In the genomic region with DNA sequence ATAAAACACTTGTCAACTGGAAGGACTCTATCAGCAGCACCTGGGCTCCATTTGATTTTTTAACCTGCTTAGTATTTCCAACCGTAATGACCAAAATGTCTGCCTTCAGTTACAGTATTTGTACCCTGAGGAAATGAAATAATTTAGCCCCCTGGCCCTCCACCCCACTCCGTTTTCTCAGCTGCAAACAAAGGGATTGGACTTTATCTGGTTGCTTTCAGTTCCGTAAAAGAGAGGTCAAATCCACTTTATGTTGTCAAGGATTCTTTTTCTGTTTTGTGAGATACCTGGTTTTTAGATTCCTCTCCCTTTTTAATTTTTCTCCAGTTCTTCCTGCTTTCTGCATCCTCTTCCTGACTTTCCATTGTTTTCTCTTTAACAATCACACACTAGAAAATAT, we compare ENCODE assay signal across 26 cellular contexts.
DNase-seq lines count a peak whose midpoint lies in the region; ATAC-seq, FAIRE-seq and TF ChIP-seq lines count a peak whose summit lies in the region.
"Had no signal": no experiment of that assay in that cellular context is flagged by ENCODE, and none has a peak within 500 bp of the region (broad histone marks: within the 10 kb centered on the region; RNA-seq: fewer than 3 reads in every experiment).

No MANE protein-coding gene starts in this region.

- no peak for DNase-seq in A549 (ENCODE audit: low read depth in 1 of 2, low spot score in 1 of 2)
- no peak for DNase-seq in PC-3
- no peak for DNase-seq in left lung
- no peak for DNase-seq in small intestine
- no peak for DNase-seq in NCI-H1048 (lab: John Stamatoyannopoulos, UW)
- DNase-seq in erythroblast (lab: John Stamatoyannopoulos, UW), result no peak
- no peak for DNase-seq in omental fat pad (ENCODE audit: low spot score)
- DNase-seq in GM19239 (ENCODE audit: insufficient read length, low spot score), result no peak
- DNase-seq: ACHN; activated CD4-positive, alpha-beta memory T cell treated with anti-CD3 and anti-CD28 coated beads for 36 hours; activated CD4-positive, CD25-positive, alpha-beta regulatory T cell; activated naive CD8-positive, alpha-beta T cell treated with anti-CD3 and anti-CD28 coated beads, Interleukin-2, amount 10 ng/mL, durations not matched to agents 7 days and 5 days; DMS 273 treated with DMSO at 0.1 percent for 48 hours; KG1; MM.1S; NCI-H1694; NCI-H2171; NCI-H524; ovary; stimulated activated naive CD8-positive, alpha-beta T cell treated with anti-CD3 and anti-CD28 coated beads, Interleukin-15, Interleukin-2, amounts not matched to agents 100 U/mL and 50 U/mL, for 24 hours; trophoblast cell had no signal

- intact Hi-C loops in PC-3 (cut with micrococcal nuclease) (no loop called here), left lung (cut with DNase I) (no loop called here)

- CTCF ChIA-PET in A549 (lab: Yijun Ruan, JAX), result interaction anchor here (0.6 kb wide), 1 partner anchor 25 kb away, joined by 3 read pairs; no protein-coding TSS in a partner anchor
- CTCF ChIA-PET in PC-3 (lab: Charles Lee), result no interaction called here

- no peaks in the 10 kb centered on the region; the same call in 2 of the 3 replicates for H3K9me3 ChIP-seq in A549
- no peaks in the 10 kb centered on the region for H3K9me3 ChIP-seq in PC-3 (ENCODE audit: low read length)
- H3K9me3 ChIP-seq in left lung, result no peaks in the 10 kb centered on the region
- no peaks in the 10 kb centered on the region for H3K9me3 ChIP-seq in small intestine (ENCODE audit: control insufficient read depth, low read depth)
- H3K9me3 ChIP-seq: ovary, right atrium auricular region had no signal

- peak; percentile 39 for FAIRE-seq in A549 (lab: Jason Lieb, UNC)
- FAIRE-seq in small intestine (lab: Jason Lieb, UNC), result no peak
- no peak for FAIRE-seq in GM19239 (lab: Jason Lieb, UNC)
- FAIRE-seq: H54, HTR-8/SVneo, RCC 7860 had no signal

- H3K27me3 ChIP-seq in PC-3 (ENCODE audit: low read length) (no peaks in the 10 kb centered on the region), left lung (no peaks in the 10 kb centered on the region), small intestine (ENCODE audit: control insufficient read depth in 2 of 2, insufficient read depth in 2 of 2, low read length in 2 of 2) (no peaks in the 10 kb centered on the region)
- H3K27me3 ChIP-seq: ovary, right atrium auricular region had no signal

- TF ChIP-seq CTCF in A549 (IDR thresholded peaks at IDR 0.05) (no peak), PC-3 (conservative IDR thresholded peaks at IDR 0.05; ENCODE audit: low read depth, low read length) (no peak), left lung (IDR thresholded peaks at IDR 0.05) (no peak), omental fat pad (IDR thresholded peaks at IDR 0.05) (no peak)

- H3K36me3 ChIP-seq in PC-3 (ENCODE audit: low read depth, low read length) (no peaks in the 10 kb centered on the region), left lung (no peaks in the 10 kb centered on the region), small intestine (ENCODE audit: control insufficient read depth in 2 of 2, insufficient read depth in 2 of 2, low read length in 2 of 2) (no peaks in the 10 kb centered on the region)
- H3K36me3 ChIP-seq: ovary, right atrium auricular region had no signal

- no peaks in the 10 kb centered on the region for H3K9me2 ChIP-seq in PC-3 (replicated peaks; ENCODE audit: low read length)

- WGBS in A549 (ENCODE audit: missing lambda C conversion rate), result 50% methylated on average over 3 of the region's 3 CpGs
- 26 to 70% (median 46%) methylated on average over 3 of the region's 3 CpGs for WGBS in small intestine, 3 donors

- no peak for TF ChIP-seq RAD21 in A549 (conservative IDR thresholded peaks at IDR 0.05 in 1 of 2, IDR thresholded peaks at IDR 0.05 in 1 of 2)

- no peak overlapping the region for H2AFZ ChIP-seq in PC-3 (ENCODE audit: low read length)

- H3K4me1 ChIP-seq in A549 (peaks cover 13% of the 10 kb centered on the region; the same call in 2 of the 3 replicates), PC-3 (ENCODE audit: insufficient read depth, low read length) (peaks cover 73% of the 10 kb centered on the region), left lung (peaks cover 9 to 45% of the 10 kb centered on the region in 2 donors), small intestine (ENCODE audit: control insufficient read depth in 2 of 2, insufficient read depth in 1 of 2, low read depth in 1 of 2, low read length in 1 of 2) (peaks cover 3 to 15% of the 10 kb centered on the region in 2 donors)

- ATAC-seq in A549 (no peak), PC-3 (no peak), left lung (no peak), omental fat pad (ENCODE audit: low FRiP score) (no peak)
- ATAC-seq: natural killer cell treated with Interleukin-12 subunit alpha and Interleukin-12 subunit beta and Interleukin-15 and Interleukin-18, amount 100 ng/mL, for 72 hours; stimulated activated naive CD8-positive, alpha-beta T cell treated with anti-CD3 and anti-CD28 coated beads, Interleukin-15, Interleukin-2, amounts not matched to agents 100 U/mL and 50 U/mL, for 24 hours had no signal

- no peaks in the 10 kb centered on the region for H3K79me2 ChIP-seq in PC-3 (ENCODE audit: low read length)

- H3K9ac ChIP-seq in PC-3 (ENCODE audit: low read length), result no peak overlapping the region; the same call in 1 of the 2 replicates

- POLR2A ChIA-PET in A549 (lab: Yijun Ruan, JAX), result no interaction called here
- POLR2A ChIA-PET in PC-3 (lab: Charles Lee; ENCODE audit: unreplicated experiment), result no interaction called here

- H3K4me2 ChIP-seq in A549 (no peak overlapping the region), PC-3 (ENCODE audit: low read length) (no peak overlapping the region)

- TF ChIP-seq POLR2A in A549 (IDR thresholded peaks at IDR 0.05; ENCODE audit: low read length) (no peak), erythroblast (IDR thresholded peaks at IDR 0.05; ENCODE audit: low read length) (no peak)

- TF ChIP-seq EP300 in A549 (IDR thresholded peaks at IDR 0.05), result no peak

- H3F3A ChIP-seq in PC-3 (ENCODE audit: low read length, unreplicated experiment), result no peaks in the 10 kb centered on the region

- BruUV-seq in PC-3 (replicated peaks; lab: Mats Ljungman, UMichigan), result no TSS peak

- H3K4me3 ChIP-seq in A549 (no peak overlapping the region), PC-3 (ENCODE audit: low read length) (no peak overlapping the region), left lung (no peak overlapping the region), small intestine (ENCODE audit: low read depth in 1 of 2, low read length in 2 of 2) (no peak overlapping the region)
- H3K4me3 ChIP-seq: ovary, right atrium auricular region had no signal

- H3K27ac ChIP-seq in A549 (no peak overlapping the region), PC-3 (ENCODE audit: low read length) (peak overlapping the region; percentile 94; the same call in 1 of the 2 replicates), left lung (peak overlapping the region; percentile 66 to 86), small intestine (ENCODE audit: low read depth in 1 of 2, low read length in 1 of 2) (peak overlapping the region; percentile 42 to 81)
- H3K27ac ChIP-seq: ovary had no signal

- no peaks in the 10 kb centered on the region for H4K20me1 ChIP-seq in PC-3 (ENCODE audit: low read length)

TF ChIP-seq in A549, 52 proteins besides CTCF, POLR2A, EP300 and RAD21:
- TF ChIP-seq, protein P1, sequence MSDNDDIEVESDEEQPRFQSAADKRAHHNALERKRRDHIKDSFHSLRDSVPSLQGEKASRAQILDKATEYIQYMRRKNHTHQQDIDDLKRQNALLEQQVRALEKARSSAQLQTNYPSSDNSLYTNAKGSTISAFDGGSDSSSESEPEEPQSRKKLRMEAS (IDR thresholded peaks at IDR 0.05), result no peak
- TF ChIP-seq, protein P2, sequence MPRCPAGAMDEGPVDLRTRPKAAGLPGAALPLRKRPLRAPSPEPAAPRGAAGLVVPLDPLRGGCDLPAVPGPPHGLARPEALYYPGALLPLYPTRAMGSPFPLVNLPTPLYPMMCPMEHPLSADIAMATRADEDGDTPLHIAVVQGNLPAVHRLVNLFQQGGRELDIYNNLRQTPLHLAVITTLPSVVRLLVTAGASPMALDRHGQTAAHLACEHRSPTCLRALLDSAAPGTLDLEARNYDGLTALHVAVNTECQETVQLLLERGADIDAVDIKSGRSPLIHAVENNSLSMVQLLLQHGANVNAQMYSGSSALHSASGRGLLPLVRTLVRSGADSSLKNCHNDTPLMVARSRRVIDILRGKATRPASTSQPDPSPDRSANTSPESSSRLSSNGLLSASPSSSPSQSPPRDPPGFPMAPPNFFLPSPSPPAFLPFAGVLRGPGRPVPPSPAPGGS (IDR thresholded peaks at IDR 0.05), result no peak
- TF ChIP-seq ZNF302 (CRISPR knock-in tag; IDR thresholded peaks at IDR 0.05) (no peak), MAZ (IDR thresholded peaks at IDR 0.05; ENCODE audit: borderline replicate concordance, low read depth, low read length) (no peak), HOXA7 (CRISPR knock-in tag; IDR thresholded peaks at IDR 0.05) (no peak), FOSL2 (IDR thresholded peaks at IDR 0.05) (no peak), FOSL2 (CRISPR knock-in tag; IDR thresholded peaks at IDR 0.05) (no peak), CBX8 (IDR thresholded peaks at IDR 0.05) (no peak), BHLHE40 (IDR thresholded peaks at IDR 0.05; ENCODE audit: low read depth, low read length) (no peak), NFE2L2 (conservative IDR thresholded peaks at IDR 0.05; ENCODE audit: low read length) (no peak), MAFK (IDR thresholded peaks at IDR 0.05; ENCODE audit: partially characterized antibody) (no peak), ZSCAN20 (CRISPR knock-in tag; IDR thresholded peaks at IDR 0.05) (no peak), CHD2 (IDR thresholded peaks at IDR 0.05; ENCODE audit: low read length, partially characterized antibody) (no peak)
- TF ChIP-seq, protein P3, sequence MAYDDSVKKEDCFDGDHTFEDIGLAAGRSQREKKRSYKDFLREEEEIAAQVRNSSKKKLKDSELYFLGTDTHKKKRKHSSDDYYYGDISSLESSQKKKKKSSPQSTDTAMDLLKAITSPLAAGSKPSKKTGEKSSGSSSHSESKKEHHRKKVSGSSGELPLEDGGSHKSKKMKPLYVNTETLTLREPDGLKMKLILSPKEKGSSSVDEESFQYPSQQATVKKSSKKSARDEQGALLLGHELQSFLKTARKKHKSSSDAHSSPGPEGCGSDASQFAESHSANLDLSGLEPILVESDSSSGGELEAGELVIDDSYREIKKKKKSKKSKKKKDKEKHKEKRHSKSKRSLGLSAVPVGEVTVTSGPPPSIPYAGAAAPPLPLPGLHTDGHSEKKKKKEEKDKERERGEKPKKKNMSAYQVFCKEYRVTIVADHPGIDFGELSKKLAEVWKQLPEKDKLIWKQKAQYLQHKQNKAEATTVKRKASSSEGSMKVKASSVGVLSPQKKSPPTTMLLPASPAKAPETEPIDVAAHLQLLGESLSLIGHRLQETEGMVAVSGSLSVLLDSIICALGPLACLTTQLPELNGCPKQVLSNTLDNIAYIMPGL (CRISPR knock-in tag; IDR thresholded peaks at IDR 0.05; ENCODE audit: borderline replicate concordance), result no peak

Comparison
In these comparisons a context has a peak if more than half of its experiments do, and no peak if none do; other contexts are left out.
1. H3K27ac ChIP-seq: peak in PC-3 (single experiment), left lung (2 of 2) and small intestine (2 of 2); none in A549 (0 of 2).